3 cellular contexts compared by ENCODE assay signal in the genomic region with DNA sequence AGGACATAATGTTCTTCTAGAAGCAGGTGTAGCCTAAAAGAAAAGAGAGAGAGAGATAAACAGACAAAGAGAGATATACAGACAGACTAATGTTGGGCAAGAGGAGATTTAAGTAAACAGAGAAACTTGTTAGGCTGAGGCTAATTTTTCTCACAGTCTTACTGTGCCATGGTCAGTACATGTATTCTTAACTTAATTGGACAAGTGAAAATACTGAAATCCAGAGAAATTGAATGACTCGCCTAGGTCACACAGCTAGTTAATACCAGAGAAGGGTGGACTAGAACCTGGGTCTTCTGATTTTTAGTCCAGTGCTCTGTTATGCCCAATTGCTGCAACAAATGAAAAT.
A peak's percentile ranks its signal among the peaks of the same experiment; 100 is the strongest.
TF ChIP-seq lines count a peak whose summit lies in the region.

No MANE protein-coding gene starts in this region.

TF ChIP-seq in liver, 16 proteins besides CTCF, POLR2A, EP300 and RAD21:
- TF ChIP-seq FOXA2 (IDR thresholded peaks at IDR 0.05) (peak; percentile 14), RXRA (IDR thresholded peaks at IDR 0.05) (no peak), EGR1 (IDR thresholded peaks at IDR 0.05; ENCODE audit: low read depth in 2 of 2) (no peak), JUND (IDR thresholded peaks at IDR 0.05) (no peak)
- TF ChIP-seq, protein P1, sequence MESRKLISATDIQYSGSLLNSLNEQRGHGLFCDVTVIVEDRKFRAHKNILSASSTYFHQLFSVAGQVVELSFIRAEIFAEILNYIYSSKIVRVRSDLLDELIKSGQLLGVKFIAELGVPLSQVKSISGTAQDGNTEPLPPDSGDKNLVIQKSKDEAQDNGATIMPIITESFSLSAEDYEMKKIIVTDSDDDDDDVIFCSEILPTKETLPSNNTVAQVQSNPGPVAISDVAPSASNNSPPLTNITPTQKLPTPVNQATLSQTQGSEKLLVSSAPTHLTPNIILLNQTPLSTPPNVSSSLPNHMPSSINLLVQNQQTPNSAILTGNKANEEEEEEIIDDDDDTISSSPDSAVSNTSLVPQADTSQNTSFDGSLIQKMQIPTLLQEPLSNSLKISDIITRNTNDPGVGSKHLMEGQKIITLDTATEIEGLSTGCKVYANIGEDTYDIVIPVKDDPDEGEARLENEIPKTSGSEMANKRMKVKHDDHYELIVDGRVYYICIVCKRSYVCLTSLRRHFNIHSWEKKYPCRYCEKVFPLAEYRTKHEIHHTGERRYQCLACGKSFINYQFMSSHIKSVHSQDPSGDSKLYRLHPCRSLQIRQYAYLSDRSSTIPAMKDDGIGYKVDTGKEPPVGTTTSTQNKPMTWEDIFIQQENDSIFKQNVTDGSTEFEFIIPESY (IDR thresholded peaks at IDR 0.05): no peak

TF ChIP-seq in HepG2, 621 proteins besides CTCF, POLR2A, EP300 and RAD21:
- TF ChIP-seq GMEB1 (CRISPR knock-in tag; IDR thresholded peaks at IDR 0.05; ENCODE audit: borderline replicate concordance) (no peak), PHF21A (CRISPR knock-in tag; IDR thresholded peaks at IDR 0.05) (no peak), NR0B2 (CRISPR knock-in tag; IDR thresholded peaks at IDR 0.05) (no peak), BRCA1 (CRISPR knock-in tag; IDR thresholded peaks at IDR 0.05) (no peak), MAF1 (CRISPR knock-in tag; IDR thresholded peaks at IDR 0.05; ENCODE audit: borderline replicate concordance) (no peak), PITX1 (CRISPR knock-in tag; IDR thresholded peaks at IDR 0.05) (no peak), ZNF691 (CRISPR knock-in tag; IDR thresholded peaks at IDR 0.05; ENCODE audit: borderline replicate concordance, low read depth) (no peak)
- TF ChIP-seq, protein P2, sequence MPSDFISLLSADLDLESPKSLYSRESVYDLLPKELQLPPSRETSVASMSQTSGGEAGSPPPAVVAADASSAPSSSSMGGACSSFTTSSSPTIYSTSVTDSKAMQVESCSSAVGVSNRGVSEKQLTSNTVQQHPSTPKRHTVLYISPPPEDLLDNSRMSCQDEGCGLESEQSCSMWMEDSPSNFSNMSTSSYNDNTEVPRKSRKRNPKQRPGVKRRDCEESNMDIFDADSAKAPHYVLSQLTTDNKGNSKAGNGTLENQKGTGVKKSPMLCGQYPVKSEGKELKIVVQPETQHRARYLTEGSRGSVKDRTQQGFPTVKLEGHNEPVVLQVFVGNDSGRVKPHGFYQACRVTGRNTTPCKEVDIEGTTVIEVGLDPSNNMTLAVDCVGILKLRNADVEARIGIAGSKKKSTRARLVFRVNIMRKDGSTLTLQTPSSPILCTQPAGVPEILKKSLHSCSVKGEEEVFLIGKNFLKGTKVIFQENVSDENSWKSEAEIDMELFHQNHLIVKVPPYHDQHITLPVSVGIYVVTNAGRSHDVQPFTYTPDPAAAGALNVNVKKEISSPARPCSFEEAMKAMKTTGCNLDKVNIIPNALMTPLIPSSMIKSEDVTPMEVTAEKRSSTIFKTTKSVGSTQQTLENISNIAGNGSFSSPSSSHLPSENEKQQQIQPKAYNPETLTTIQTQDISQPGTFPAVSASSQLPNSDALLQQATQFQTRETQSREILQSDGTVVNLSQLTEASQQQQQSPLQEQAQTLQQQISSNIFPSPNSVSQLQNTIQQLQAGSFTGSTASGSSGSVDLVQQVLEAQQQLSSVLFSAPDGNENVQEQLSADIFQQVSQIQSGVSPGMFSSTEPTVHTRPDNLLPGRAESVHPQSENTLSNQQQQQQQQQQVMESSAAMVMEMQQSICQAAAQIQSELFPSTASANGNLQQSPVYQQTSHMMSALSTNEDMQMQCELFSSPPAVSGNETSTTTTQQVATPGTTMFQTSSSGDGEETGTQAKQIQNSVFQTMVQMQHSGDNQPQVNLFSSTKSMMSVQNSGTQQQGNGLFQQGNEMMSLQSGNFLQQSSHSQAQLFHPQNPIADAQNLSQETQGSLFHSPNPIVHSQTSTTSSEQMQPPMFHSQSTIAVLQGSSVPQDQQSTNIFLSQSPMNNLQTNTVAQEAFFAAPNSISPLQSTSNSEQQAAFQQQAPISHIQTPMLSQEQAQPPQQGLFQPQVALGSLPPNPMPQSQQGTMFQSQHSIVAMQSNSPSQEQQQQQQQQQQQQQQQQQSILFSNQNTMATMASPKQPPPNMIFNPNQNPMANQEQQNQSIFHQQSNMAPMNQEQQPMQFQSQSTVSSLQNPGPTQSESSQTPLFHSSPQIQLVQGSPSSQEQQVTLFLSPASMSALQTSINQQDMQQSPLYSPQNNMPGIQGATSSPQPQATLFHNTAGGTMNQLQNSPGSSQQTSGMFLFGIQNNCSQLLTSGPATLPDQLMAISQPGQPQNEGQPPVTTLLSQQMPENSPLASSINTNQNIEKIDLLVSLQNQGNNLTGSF (CRISPR knock-in tag; IDR thresholded peaks at IDR 0.05): no peak

TF ChIP-seq in SK-N-SH, 30 proteins besides CTCF, POLR2A, EP300 and RAD21:
- TF ChIP-seq TAF1 (IDR thresholded peaks at IDR 0.05; ENCODE audit: borderline replicate concordance, low read depth, low read length) (no peak), NRF1 (IDR thresholded peaks at IDR 0.05; ENCODE audit: low read depth, low read length) (no peak), EZH2phosphoT487 (IDR thresholded peaks at IDR 0.05; ENCODE audit: borderline replicate concordance, low read depth) (no peak), RFX5 (IDR thresholded peaks at IDR 0.05; ENCODE audit: low read length) (no peak), SIN3A (IDR thresholded peaks at IDR 0.05; ENCODE audit: borderline replicate concordance, low read depth, low read length) (no peak), MEF2A (IDR thresholded peaks at IDR 0.05; ENCODE audit: borderline replicate concordance, low read depth) (no peak), GABPA (IDR thresholded peaks at IDR 0.05; ENCODE audit: low read depth) (no peak), USF2 (IDR thresholded peaks at IDR 0.05; ENCODE audit: borderline replicate concordance, low read depth, low read length) (no peak), FOSL2 (IDR thresholded peaks at IDR 0.05; ENCODE audit: borderline replicate concordance, low read depth) (no peak), YY1 (IDR thresholded peaks at IDR 0.05; ENCODE audit: low read depth) (no peak), SMC3 (IDR thresholded peaks at IDR 0.05; ENCODE audit: low read depth, low read length) (no peak)
